In genomic region chr14:32897724-32898064, GRCh38 we compare ENCODE assay signal across 1 cellular context.
TF ChIP-seq lines count a peak whose summit lies in the region.

No MANE protein-coding gene starts in this region.

TF ChIP-seq in IMR-90, 13 proteins besides CTCF, POLR2A, EP300 and RAD21 (continued from another document):
- no peak for TF ChIP-seq USF2 (IDR thresholded peaks at IDR 0.05; ENCODE audit: low read depth, low read length)
- no peak for TF ChIP-seq MAFK (IDR thresholded peaks at IDR 0.05; ENCODE audit: low read depth, low read length)
- TF ChIP-seq BHLHE40 (IDR thresholded peaks at IDR 0.05; ENCODE audit: low read depth, low read length), result no peak
- no peak for TF ChIP-seq NFE2L2 (IDR thresholded peaks at IDR 0.05; ENCODE audit: low read depth, low read length)
- no peak for TF ChIP-seq MAZ (IDR thresholded peaks at IDR 0.05; ENCODE audit: borderline replicate concordance, low read depth, low read length)
- TF ChIP-seq RCOR1 (IDR thresholded peaks at IDR 0.05; ENCODE audit: insufficient replicate concordance, low read length), result no peak
- TF ChIP-seq MXI1 (IDR thresholded peaks at IDR 0.05; ENCODE audit: borderline replicate concordance, low read depth, low read length), result no peak
- no peak for TF ChIP-seq CEBPB (IDR thresholded peaks at IDR 0.05; ENCODE audit: low read depth, low read length)
- no peak for TF ChIP-seq SMC3 (IDR thresholded peaks at IDR 0.05; ENCODE audit: low read depth, low read length)
